ENCODE assay signal across 12 cellular contexts in genomic region chr4:142473218-142473959, GRCh38.
DNase-seq lines count a peak whose midpoint lies in the region; ATAC-seq and TF ChIP-seq lines count a peak whose summit lies in the region.
"Had no signal": no experiment of that assay in that cellular context is flagged by ENCODE, and none has a peak within 500 bp of the region (broad histone marks: within the 10 kb centered on the region; RNA-seq: fewer than 3 reads in every experiment).

No MANE protein-coding gene starts in this region.

- DNase-seq in A172 (ENCODE audit: low spot score), result peak; percentile 46
- DNase-seq in GM12865 (ENCODE audit: low read depth), result peak; percentile 3
- DNase-seq in RWPE2 (ENCODE audit: low spot score), result no peak
- peak; percentile 16 for DNase-seq in iPS-NIHi11 (ENCODE audit: low spot score)
- no peak for DNase-seq in AML-193 (lab: John Stamatoyannopoulos, UW)
- DNase-seq in testis, result no peak
- DNase-seq: activated CD4-positive, alpha-beta T cell treated with anti-CD3 and anti-CD28 coated beads, Interleukin-2, amount 50 U/mL, for 1 hour; activated naive CD4-positive, alpha-beta T cell treated with Interleukin-2 at 50 U/mL for 16 hours; NK-92 treated with Interleukin-12 subunit alpha and Interleukin-12 subunit beta, amount 100 ng/mL, for 24 hours had no signal

- TF ChIP-seq CTCF in GM12865 (IDR thresholded peaks at IDR 0.05; ENCODE audit: insufficient read depth, low read depth, low read length, missing control alignments) (no peak), RWPE2 (IDR thresholded peaks at IDR 0.05; ENCODE audit: poor library complexity, severe bottlenecking) (no peak), testis (IDR thresholded peaks at IDR 0.05) (no peak)

- WGBS in testis, 2 donors, result 64 to 68% methylated on average over 4 to 5 of the region's 5 CpGs

- H3K4me1 ChIP-seq in RWPE2 (ENCODE audit: insufficient read depth, poor library complexity, severe bottlenecking), result peaks cover 33% of the 10 kb centered on the region
- no peaks in the 10 kb centered on the region for H3K4me1 ChIP-seq in testis

- intact Hi-C loops in testis (cut with DNase I; ENCODE audit: low total_unique reads), result no loop called here

- H3K36me3 ChIP-seq in RWPE2 (ENCODE audit: low read depth) (no peaks in the 10 kb centered on the region), testis (ENCODE audit: low read depth, missing control alignments) (no peaks in the 10 kb centered on the region)
- H3K36me3 ChIP-seq: neutrophil had no signal

- H3K27ac ChIP-seq in RWPE2 (ENCODE audit: poor library complexity, severe bottlenecking) (peak overlapping the region; percentile 78), testis (no peak overlapping the region)
- H3K27ac ChIP-seq: neutrophil had no signal

- H3K4me3 ChIP-seq in GM12865 (ENCODE audit: low read depth, low read length) (no peak overlapping the region), RWPE2 (ENCODE audit: severe bottlenecking) (no peak overlapping the region), testis (no peak overlapping the region)

- TF ChIP-seq POLR2A in testis (IDR thresholded peaks at IDR 0.05), result no peak

- H3K9me3 ChIP-seq in RWPE2 (ENCODE audit: severe bottlenecking), result no peaks in the 10 kb centered on the region
- no peaks in the 10 kb centered on the region for H3K9me3 ChIP-seq in testis
- H3K9me3 ChIP-seq: neutrophil had no signal

- ATAC-seq in RWPE2 (ENCODE audit: low read depth) (peak; percentile 6; the same call in 1 of the 3 replicates), GM19397 (IDR thresholded peaks at IDR 0.05; ENCODE audit: unreplicated experiment) (no peak), GM21619 (IDR thresholded peaks at IDR 0.05; ENCODE audit: unreplicated experiment) (no peak)

- H3K27me3 ChIP-seq in RWPE2 (ENCODE audit: insufficient read depth, poor library complexity, severe bottlenecking) (no peaks in the 10 kb centered on the region), testis (no peaks in the 10 kb centered on the region)
- H3K27me3 ChIP-seq: neutrophil had no signal

Comparison
In these comparisons a context has a peak if more than half of its experiments do, and no peak if none do; other contexts are left out.
1. DNase-seq: peak in A172 (single experiment), GM12865 (single experiment) and iPS-NIHi11 (single experiment); none in RWPE2 (single experiment), AML-193 (0 of 2) and testis (single experiment).